In genomic region chr6:170308761-170309160, GRCh38 we compare ENCODE assay signal across 1 cellular context.
TF ChIP-seq lines count a peak whose summit lies in the region.

No MANE protein-coding gene starts in this region.

TF ChIP-seq in A549, 52 proteins besides CTCF, POLR2A, EP300 and RAD21 (continued from another document):
- no peak for TF ChIP-seq USF2 (IDR thresholded peaks at IDR 0.05)
- no peak for TF ChIP-seq SREBF2 (IDR thresholded peaks at IDR 0.05)
- no peak for TF ChIP-seq REST (IDR thresholded peaks at IDR 0.05)
- TF ChIP-seq BHLHE40 (IDR thresholded peaks at IDR 0.05; ENCODE audit: low read depth, low read length): no peak
- TF ChIP-seq POLR2AphosphoS2 (conservative IDR thresholded peaks at IDR 0.05; ENCODE audit: low read length): no peak
- no peak for TF ChIP-seq HDAC2 (IDR thresholded peaks at IDR 0.05)
- no peak for TF ChIP-seq MYC (IDR thresholded peaks at IDR 0.05; ENCODE audit: borderline replicate concordance, low read length)
- no peak for TF ChIP-seq EHF (CRISPR knock-in tag; IDR thresholded peaks at IDR 0.05)
- no peak for TF ChIP-seq FOXS1 (CRISPR knock-in tag; IDR thresholded peaks at IDR 0.05)
